Comparison of ENCODE assay signal across 8 cellular contexts in the genomic region with DNA sequence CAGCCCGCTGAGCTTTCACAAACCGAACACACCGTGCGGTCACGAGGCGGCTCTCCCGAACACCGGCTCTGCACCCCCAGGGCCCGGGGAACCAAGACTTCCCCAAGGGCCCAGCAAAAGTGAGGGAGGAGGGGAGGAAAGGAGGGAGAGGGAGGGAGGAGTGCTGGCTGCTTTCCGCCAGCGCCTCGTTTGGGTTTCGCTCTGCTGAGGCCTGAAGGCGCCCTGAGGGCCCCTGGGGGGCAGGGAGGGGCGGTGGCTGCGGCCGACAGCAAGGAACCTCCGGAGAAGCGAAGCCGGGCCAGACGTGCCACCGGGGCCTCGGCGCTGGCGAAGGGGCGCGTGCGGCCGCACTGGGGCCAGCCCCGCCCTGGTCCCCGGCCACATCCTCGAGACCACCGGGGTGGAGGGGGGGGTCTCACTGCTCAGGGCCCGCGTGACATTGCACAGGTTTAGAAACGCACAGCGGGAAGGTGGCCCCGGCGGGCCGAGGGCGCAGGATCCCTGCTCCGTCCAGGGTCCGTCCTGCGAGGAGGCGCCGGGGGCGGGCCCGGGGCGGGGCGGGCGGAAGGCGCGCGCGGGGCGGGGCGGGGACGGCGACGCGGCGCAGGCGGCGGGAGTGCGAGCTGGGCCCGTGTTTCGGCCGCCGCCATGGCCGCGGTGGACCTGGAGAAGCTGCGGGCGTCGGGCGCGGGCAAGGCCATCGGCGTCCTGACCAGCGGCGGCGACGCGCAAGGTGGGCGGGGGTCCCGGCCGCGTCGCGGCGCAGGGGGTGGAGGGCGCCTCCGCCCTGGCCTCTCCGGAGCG. TPM values are rescaled to one million over a fixed set of nuclear protein-coding genes. Genes with fewer than 3 reads are reported as not detected.
A peak's percentile ranks its signal among the peaks of the same experiment; 100 is the strongest.
DNase-seq lines count a peak whose midpoint lies in the region; ATAC-seq and FAIRE-seq lines count a peak whose summit lies in the region.

Gene PFKL, plus strand, starts transcription at position 596 of the 804 bp plus-strand sequence. Its CDS starts 53 bp downstream, at position 649.

- H3K27ac ChIP-seq in mesenchymal stem cell (ENCODE audit: low read length, poor library complexity, severe bottlenecking): no peak within 1 kb of the TSS

- CTCF ChIA-PET in activated CD8-positive, alpha-beta memory T cell treated with anti-CD3 and anti-CD28 coated beads, Interleukin-2, amount 10 ng/mL, durations not matched to agents 7 days and 5 days (lab: Charles Lee): interaction anchor here (1.0 to 1.4 kb wide), 2 partner anchors 54 to 157 kb away, joined by 3 read pairs; partner anchors contain the start of gene TRPM2

- H4K8ac ChIP-seq in mesenchymal stem cell (ENCODE audit: low read length): peak within 1 kb of the TSS; percentile 97

- peaks cover 42% of the 10 kb centered on the region for H3K4me1 Mint-ChIP-seq in activated CD8-positive, alpha-beta memory T cell treated with anti-CD3 and anti-CD28 coated beads, Interleukin-2, amount 10 ng/mL, durations not matched to agents 7 days and 5 days

- H4K91ac ChIP-seq in mesenchymal stem cell (ENCODE audit: low read length): peak within 1 kb of the TSS; percentile 90

- H3K9me3 ChIP-seq in endocrine pancreas (ENCODE audit: control insufficient read depth, low read length): no peaks in the 10 kb centered on the region
- H3K9me3 ChIP-seq in mesenchymal stem cell (ENCODE audit: control insufficient read depth, low read length): no peaks in the 10 kb centered on the region

- H3K9me3 Mint-ChIP-seq in activated CD8-positive, alpha-beta memory T cell treated with anti-CD3 and anti-CD28 coated beads, Interleukin-2, amount 10 ng/mL, durations not matched to agents 7 days and 5 days (ENCODE audit: low read depth): no peaks in the 10 kb centered on the region

- H3K9ac ChIP-seq in endocrine pancreas (ENCODE audit: control insufficient read depth, insufficient read depth, low read length): peak within 1 kb of the TSS; percentile 67
- H3K9ac ChIP-seq in mesenchymal stem cell (ENCODE audit: low read length): peak within 1 kb of the TSS; percentile 89

- peaks cover 22% of the 10 kb centered on the region for H3K79me1 ChIP-seq in mesenchymal stem cell (replicated peaks; ENCODE audit: low read length, poor library complexity, severe bottlenecking)

- peak within 1 kb of the TSS; percentile 91 to 96 for H3K18ac ChIP-seq in mesenchymal stem cell (ENCODE audit: low read depth in 1 of 2, low read length in 2 of 2)

- H3K4me1 ChIP-seq in endocrine pancreas (ENCODE audit: control insufficient read depth, insufficient read depth, low read length) (no peaks in the 10 kb centered on the region), mesenchymal stem cell (ENCODE audit: control insufficient read depth, insufficient read depth, low read depth, low read length) (peaks cover 61% of the 10 kb centered on the region)

- DNase-seq in 8988T (peak; percentile 93), GM18507 (ENCODE audit: extremely low spot score, insufficient read length, low read depth) (peak; percentile 80), NOMO-1 (lab: John Stamatoyannopoulos, UW; ENCODE audit: unreplicated experiment in 2 of 2) (peak; percentile 73 to 86), mesenchymal stem cell (peak; percentile 71)
- peak; percentile 82 for DNase-seq in activated CD8-positive, alpha-beta memory T cell treated with anti-CD3 and anti-CD28 coated beads, Interleukin-2, amount 10 ng/mL, durations not matched to agents 7 days and 5 days
- DNase-seq in stimulated activated CD8-positive, alpha-beta memory T cell treated with anti-CD3 and anti-CD28 coated beads, Interleukin-15, amount 100 ng/mL, for 24 hours (ENCODE audit: low read depth): peak; percentile 39

- peak; percentile 87 for FAIRE-seq in GM18507 (lab: Jason Lieb, UNC)

- peak within 1 kb of the TSS; percentile 93 for H3K4me2 ChIP-seq in mesenchymal stem cell (ENCODE audit: low read length, poor library complexity, severe bottlenecking)

- WGBS in mesenchymal stem cell: 1% methylated on average over 49 of the region's 94 CpGs

- peak within 1 kb of the TSS; percentile 39 for H3K4me3 ChIP-seq in endocrine pancreas (ENCODE audit: control insufficient read depth, insufficient read depth, low read length)
- H3K4me3 ChIP-seq in mesenchymal stem cell (ENCODE audit: insufficient read depth in 1 of 2, low read depth in 1 of 2, low read length in 2 of 2): peak within 1 kb of the TSS; percentile 85 to 87

- no peak within 1 kb of the TSS for H2AK5ac ChIP-seq in mesenchymal stem cell (ENCODE audit: low read length, severe bottlenecking)

- peak within 1 kb of the TSS; percentile 69 to 95 for H3K4ac ChIP-seq in mesenchymal stem cell (ENCODE audit: low read depth in 1 of 2, low read length in 2 of 2)

- H2BK5ac ChIP-seq in mesenchymal stem cell (ENCODE audit: low read depth, low read length, poor library complexity, severe bottlenecking): peak within 1 kb of the TSS; percentile 51

- H3K36me3 Mint-ChIP-seq in activated CD8-positive, alpha-beta memory T cell treated with anti-CD3 and anti-CD28 coated beads, Interleukin-2, amount 10 ng/mL, durations not matched to agents 7 days and 5 days: peaks cover 2% of the 10 kb centered on the region

- H3K27ac Mint-ChIP-seq in activated CD8-positive, alpha-beta memory T cell treated with anti-CD3 and anti-CD28 coated beads, Interleukin-2, amount 10 ng/mL, durations not matched to agents 7 days and 5 days: peak within 1 kb of the TSS; percentile 94

- H2AFZ ChIP-seq in mesenchymal stem cell (ENCODE audit: low read depth, low read length): peak within 1 kb of the TSS; percentile 34

- H2BK15ac ChIP-seq in mesenchymal stem cell (ENCODE audit: low read depth, poor library complexity, severe bottlenecking): peak within 1 kb of the TSS; percentile 83

- H3K27me3 Mint-ChIP-seq in activated CD8-positive, alpha-beta memory T cell treated with anti-CD3 and anti-CD28 coated beads, Interleukin-2, amount 10 ng/mL, durations not matched to agents 7 days and 5 days: no peaks in the 10 kb centered on the region

- no peak within 1 kb of the TSS for H3K23ac ChIP-seq in mesenchymal stem cell (ENCODE audit: low read length in 2 of 2)

- H3K27me3 ChIP-seq in endocrine pancreas (ENCODE audit: control insufficient read depth, insufficient read depth, low read length) (no peaks in the 10 kb centered on the region), mesenchymal stem cell (ENCODE audit: control insufficient read depth in 1 of 2, insufficient read depth in 1 of 2, low read length in 2 of 2) (peaks cover 10 to 15% of the 10 kb centered on the region in 2 experiments)

- H2BK120ac ChIP-seq in mesenchymal stem cell (ENCODE audit: low read depth, low read length): peak within 1 kb of the TSS; percentile 93

- peak; percentile 49 for ATAC-seq in HG02981 (IDR thresholded peaks at IDR 0.05; ENCODE audit: unreplicated experiment)
- peak; percentile 79 for ATAC-seq in activated CD8-positive, alpha-beta memory T cell treated with anti-CD3 and anti-CD28 coated beads, Interleukin-2, amount 10 ng/mL, durations not matched to agents 7 days and 5 days

- H3K4me3 Mint-ChIP-seq in activated CD8-positive, alpha-beta memory T cell treated with anti-CD3 and anti-CD28 coated beads, Interleukin-2, amount 10 ng/mL, durations not matched to agents 7 days and 5 days: peak within 1 kb of the TSS; percentile 80

- H3K14ac ChIP-seq in mesenchymal stem cell (ENCODE audit: low read length in 2 of 2): peak within 1 kb of the TSS in 1 of 2 experiments; percentile 94

- H3K36me3 ChIP-seq in endocrine pancreas (ENCODE audit: control insufficient read depth, insufficient read depth, low read length) (no peaks in the 10 kb centered on the region), mesenchymal stem cell (ENCODE audit: control insufficient read depth in 1 of 2, insufficient read depth in 2 of 2, low read depth in 1 of 2, low read length in 2 of 2) (peaks cover 0 to 8% of the 10 kb centered on the region in 2 experiments)

- H2BK12ac ChIP-seq in mesenchymal stem cell (ENCODE audit: low read length in 2 of 2): peak within 1 kb of the TSS; percentile 73 to 78

RNA-seq across cellular contexts. Expression of gene PFKL, which starts in this region (rescaled TPM):
- total RNA-seq in activated CD8-positive, alpha-beta memory T cell treated with anti-CD3 and anti-CD28 coated beads, Interleukin-2, amount 10 ng/mL, durations not matched to agents 7 days and 5 days: 100 to 1,000 TPM; 162 to 200 TPM
- polyA plus RNA-seq in mesenchymal stem cell (2013, experiment 1 of 2): 61.3 TPM
- 59.9 TPM for polyA plus RNA-seq in mesenchymal stem cell (2013, experiment 2 of 2)

Comparison
In these comparisons a context has a peak if more than half of its experiments do, and no peak if none do; other contexts are left out.
1. DNase-seq: peak in every context shown above with its lines; median percentile 93 in 8988T; 82 in activated CD8-positive, alpha-beta memory T cell treated with anti-CD3 and anti-CD28 coated beads, Interleukin-2, amount 10 ng/mL, durations not matched to agents 7 days and 5 days; 80 in GM18507; 80 in NOMO-1; 71 in mesenchymal stem cell; 39 in stimulated activated CD8-positive, alpha-beta memory T cell treated with anti-CD3 and anti-CD28 coated beads, Interleukin-15, amount 100 ng/mL, for 24 hours.